In genomic region chr7:64884913-64885370, GRCh38 we compare ENCODE assay signal across 22 cellular contexts. TPM values are rescaled to one million over a fixed set of nuclear protein-coding genes. Genes with fewer than 3 reads are reported as not detected.
DNase-seq lines count a peak whose midpoint lies in the region; ATAC-seq and TF ChIP-seq lines count a peak whose summit lies in the region.
"Had no signal": no experiment of that assay in that cellular context is flagged by ENCODE, and none has a peak within 500 bp of the region (broad histone marks: within the 10 kb centered on the region; RNA-seq: fewer than 3 reads in every experiment).

No MANE protein-coding gene starts in this region.

- peaks cover 48% of the 10 kb centered on the region for H3K4me1 ChIP-seq in vagina
- H3K4me1 ChIP-seq: A549; BLaER1 treated with 17β-estradiol and CSF1 and Interleukin-3, amounts not matched to agents 10 nM and 100 nM had no signal

- H3K4me3 ChIP-seq in vagina = no peak overlapping the region
- H3K4me3 ChIP-seq: A549; BLaER1 treated with 17β-estradiol and CSF1 and Interleukin-3, amounts not matched to agents 10 nM and 100 nM; GM12878; GM23248; K562 had no signal

- no peak for TF ChIP-seq POLR2A in vagina (IDR thresholded peaks at IDR 0.05)

- no peak overlapping the region for H3K27ac ChIP-seq in vagina
- H3K27ac ChIP-seq: A549; BLaER1 treated with 17β-estradiol and CSF1 and Interleukin-3, amounts not matched to agents 10 nM and 100 nM; GM23248; RWPE1 had no signal

- peak; percentile 42 for DNase-seq in activated effector memory CD4-positive, alpha-beta T cell treated with anti-CD3 and anti-CD28 coated beads, Interleukin-2, amount 50 U/mL, for 16 hours
- no peak for DNase-seq in activated effector memory CD4-positive, alpha-beta T cell treated with Interleukin-2 at 50 U/mL for 16 hours
- DNase-seq in activated CD8-positive, alpha-beta memory T cell treated with anti-CD3 and anti-CD28 coated beads, Interleukin-2, amount 50 U/mL, for 48 hours = peak; percentile 38
- DNase-seq in left lobe of liver (ENCODE audit: low spot score) (peak; percentile 31), vagina (ENCODE audit: extremely low spot score in 2 of 2) (peak; percentile 37 to 71), occipital lobe (lab: John Stamatoyannopoulos, UW) (no peak)
- DNase-seq: CD8-positive, alpha-beta memory T cell; DND-41; GDM1; GM23248; MV-4-11; NCI-H1417 treated with DMSO at 0.1 percent for 48 hours; NCI-H2029; NCI-H2171 treated with DMSO at 0.1 percent for 48 hours; NCI-H446 treated with DMSO at 0.1 percent for 48 hours; PC-3 had no signal

- no peaks in the 10 kb centered on the region for H3K9me3 ChIP-seq in vagina

- intact Hi-C loops in vagina (cut with DNase I) = no loop called here

- no peaks in the 10 kb centered on the region for H3K36me3 ChIP-seq in vagina
- H3K36me3 ChIP-seq: BLaER1 treated with 17β-estradiol and CSF1 and Interleukin-3, amounts not matched to agents 10 nM and 100 nM had no signal

- ATAC-seq in left lobe of liver (no peak), GM21723 (IDR thresholded peaks at IDR 0.05; ENCODE audit: unreplicated experiment) (no peak)
- ATAC-seq: A549, GM12878, K562, PC-3 had no signal

- no peaks in the 10 kb centered on the region for H3K27me3 ChIP-seq in vagina

- TF ChIP-seq CTCF in vagina (IDR thresholded peaks at IDR 0.05) = no peak

RNA-seq across cellular contexts. Expression of gene ZNF273, which starts 18.1 kb away (rescaled TPM):
- total RNA-seq in left lobe of liver (0.48 TPM), vagina (47.4 TPM), occipital lobe (43.8 TPM)

Comparison
In these comparisons a context has a peak if more than half of its experiments do, and no peak if none do; other contexts are left out.
1. DNase-seq: peak in activated effector memory CD4-positive, alpha-beta T cell treated with anti-CD3 and anti-CD28 coated beads, Interleukin-2, amount 50 U/mL, for 16 hours (single experiment), activated CD8-positive, alpha-beta memory T cell treated with anti-CD3 and anti-CD28 coated beads, Interleukin-2, amount 50 U/mL, for 48 hours (single experiment), left lobe of liver (single experiment) and vagina (2 of 2); none in activated effector memory CD4-positive, alpha-beta T cell treated with Interleukin-2 at 50 U/mL for 16 hours (single experiment) and occipital lobe (single experiment).
2. RNA of gene ZNF273, which starts 18.1 kb away (total RNA-seq): 47.4 TPM in vagina (single experiment) and 43.8 TPM in occipital lobe (single experiment); 0.48 TPM in left lobe of liver (single experiment); every median in the first group is over 10 times any median in the second.